Comparison of ENCODE assay signal across 1 cellular context in the genomic region with DNA sequence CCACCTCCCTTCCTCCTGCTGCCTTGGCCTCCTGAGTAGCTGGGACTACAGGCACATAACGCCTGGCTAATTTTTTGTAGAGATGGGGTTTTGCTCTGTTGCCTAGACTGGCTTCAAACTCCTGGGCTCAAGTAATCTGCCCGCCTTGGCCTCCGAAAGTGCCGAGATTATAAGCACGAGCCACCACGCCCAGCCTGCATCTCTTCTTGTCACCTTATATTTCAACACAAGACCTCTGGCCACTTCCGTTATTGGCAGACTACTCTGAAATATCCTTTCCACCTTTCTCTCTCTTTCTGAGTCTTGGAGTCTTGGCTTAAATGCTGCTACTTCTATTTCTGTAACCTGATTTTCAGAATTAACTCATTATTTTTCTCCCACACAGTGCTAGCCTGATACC.
TF ChIP-seq lines count a peak whose summit lies in the region.

No MANE protein-coding gene starts in this region.

TF ChIP-seq in K562, 482 proteins besides CTCF, POLR2A, EP300 and RAD21 (continued from another document):
- TF ChIP-seq, protein P1, sequence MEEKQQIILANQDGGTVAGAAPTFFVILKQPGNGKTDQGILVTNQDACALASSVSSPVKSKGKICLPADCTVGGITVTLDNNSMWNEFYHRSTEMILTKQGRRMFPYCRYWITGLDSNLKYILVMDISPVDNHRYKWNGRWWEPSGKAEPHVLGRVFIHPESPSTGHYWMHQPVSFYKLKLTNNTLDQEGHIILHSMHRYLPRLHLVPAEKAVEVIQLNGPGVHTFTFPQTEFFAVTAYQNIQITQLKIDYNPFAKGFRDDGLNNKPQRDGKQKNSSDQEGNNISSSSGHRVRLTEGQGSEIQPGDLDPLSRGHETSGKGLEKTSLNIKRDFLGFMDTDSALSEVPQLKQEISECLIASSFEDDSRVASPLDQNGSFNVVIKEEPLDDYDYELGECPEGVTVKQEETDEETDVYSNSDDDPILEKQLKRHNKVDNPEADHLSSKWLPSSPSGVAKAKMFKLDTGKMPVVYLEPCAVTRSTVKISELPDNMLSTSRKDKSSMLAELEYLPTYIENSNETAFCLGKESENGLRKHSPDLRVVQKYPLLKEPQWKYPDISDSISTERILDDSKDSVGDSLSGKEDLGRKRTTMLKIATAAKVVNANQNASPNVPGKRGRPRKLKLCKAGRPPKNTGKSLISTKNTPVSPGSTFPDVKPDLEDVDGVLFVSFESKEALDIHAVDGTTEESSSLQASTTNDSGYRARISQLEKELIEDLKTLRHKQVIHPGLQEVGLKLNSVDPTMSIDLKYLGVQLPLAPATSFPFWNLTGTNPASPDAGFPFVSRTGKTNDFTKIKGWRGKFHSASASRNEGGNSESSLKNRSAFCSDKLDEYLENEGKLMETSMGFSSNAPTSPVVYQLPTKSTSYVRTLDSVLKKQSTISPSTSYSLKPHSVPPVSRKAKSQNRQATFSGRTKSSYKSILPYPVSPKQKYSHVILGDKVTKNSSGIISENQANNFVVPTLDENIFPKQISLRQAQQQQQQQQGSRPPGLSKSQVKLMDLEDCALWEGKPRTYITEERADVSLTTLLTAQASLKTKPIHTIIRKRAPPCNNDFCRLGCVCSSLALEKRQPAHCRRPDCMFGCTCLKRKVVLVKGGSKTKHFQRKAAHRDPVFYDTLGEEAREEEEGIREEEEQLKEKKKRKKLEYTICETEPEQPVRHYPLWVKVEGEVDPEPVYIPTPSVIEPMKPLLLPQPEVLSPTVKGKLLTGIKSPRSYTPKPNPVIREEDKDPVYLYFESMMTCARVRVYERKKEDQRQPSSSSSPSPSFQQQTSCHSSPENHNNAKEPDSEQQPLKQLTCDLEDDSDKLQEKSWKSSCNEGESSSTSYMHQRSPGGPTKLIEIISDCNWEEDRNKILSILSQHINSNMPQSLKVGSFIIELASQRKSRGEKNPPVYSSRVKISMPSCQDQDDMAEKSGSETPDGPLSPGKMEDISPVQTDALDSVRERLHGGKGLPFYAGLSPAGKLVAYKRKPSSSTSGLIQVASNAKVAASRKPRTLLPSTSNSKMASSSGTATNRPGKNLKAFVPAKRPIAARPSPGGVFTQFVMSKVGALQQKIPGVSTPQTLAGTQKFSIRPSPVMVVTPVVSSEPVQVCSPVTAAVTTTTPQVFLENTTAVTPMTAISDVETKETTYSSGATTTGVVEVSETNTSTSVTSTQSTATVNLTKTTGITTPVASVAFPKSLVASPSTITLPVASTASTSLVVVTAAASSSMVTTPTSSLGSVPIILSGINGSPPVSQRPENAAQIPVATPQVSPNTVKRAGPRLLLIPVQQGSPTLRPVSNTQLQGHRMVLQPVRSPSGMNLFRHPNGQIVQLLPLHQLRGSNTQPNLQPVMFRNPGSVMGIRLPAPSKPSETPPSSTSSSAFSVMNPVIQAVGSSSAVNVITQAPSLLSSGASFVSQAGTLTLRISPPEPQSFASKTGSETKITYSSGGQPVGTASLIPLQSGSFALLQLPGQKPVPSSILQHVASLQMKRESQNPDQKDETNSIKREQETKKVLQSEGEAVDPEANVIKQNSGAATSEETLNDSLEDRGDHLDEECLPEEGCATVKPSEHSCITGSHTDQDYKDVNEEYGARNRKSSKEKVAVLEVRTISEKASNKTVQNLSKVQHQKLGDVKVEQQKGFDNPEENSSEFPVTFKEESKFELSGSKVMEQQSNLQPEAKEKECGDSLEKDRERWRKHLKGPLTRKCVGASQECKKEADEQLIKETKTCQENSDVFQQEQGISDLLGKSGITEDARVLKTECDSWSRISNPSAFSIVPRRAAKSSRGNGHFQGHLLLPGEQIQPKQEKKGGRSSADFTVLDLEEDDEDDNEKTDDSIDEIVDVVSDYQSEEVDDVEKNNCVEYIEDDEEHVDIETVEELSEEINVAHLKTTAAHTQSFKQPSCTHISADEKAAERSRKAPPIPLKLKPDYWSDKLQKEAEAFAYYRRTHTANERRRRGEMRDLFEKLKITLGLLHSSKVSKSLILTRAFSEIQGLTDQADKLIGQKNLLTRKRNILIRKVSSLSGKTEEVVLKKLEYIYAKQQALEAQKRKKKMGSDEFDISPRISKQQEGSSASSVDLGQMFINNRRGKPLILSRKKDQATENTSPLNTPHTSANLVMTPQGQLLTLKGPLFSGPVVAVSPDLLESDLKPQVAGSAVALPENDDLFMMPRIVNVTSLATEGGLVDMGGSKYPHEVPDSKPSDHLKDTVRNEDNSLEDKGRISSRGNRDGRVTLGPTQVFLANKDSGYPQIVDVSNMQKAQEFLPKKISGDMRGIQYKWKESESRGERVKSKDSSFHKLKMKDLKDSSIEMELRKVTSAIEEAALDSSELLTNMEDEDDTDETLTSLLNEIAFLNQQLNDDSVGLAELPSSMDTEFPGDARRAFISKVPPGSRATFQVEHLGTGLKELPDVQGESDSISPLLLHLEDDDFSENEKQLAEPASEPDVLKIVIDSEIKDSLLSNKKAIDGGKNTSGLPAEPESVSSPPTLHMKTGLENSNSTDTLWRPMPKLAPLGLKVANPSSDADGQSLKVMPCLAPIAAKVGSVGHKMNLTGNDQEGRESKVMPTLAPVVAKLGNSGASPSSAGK (IDR thresholded peaks at IDR 0.05), result peak; percentile 60
- TF ChIP-seq MEIS2 (IDR thresholded peaks at IDR 0.05; ENCODE audit: partially characterized antibody), result peak; percentile 51
- no peak for TF ChIP-seq THRAP3 (IDR thresholded peaks at IDR 0.05; ENCODE audit: borderline replicate concordance)
